ENCODE assay signal across 10 cellular contexts in genomic region chr18:72866572-72866900, GRCh38. TPM values are rescaled to one million over a fixed set of nuclear protein-coding genes. Genes with fewer than 3 reads are reported as not detected.
A peak's percentile ranks its signal among the peaks of the same experiment; 100 is the strongest.
DNase-seq lines count a peak whose midpoint lies in the region; ATAC-seq and TF ChIP-seq lines count a peak whose summit lies in the region.
"Had no signal": no experiment of that assay in that cellular context is flagged by ENCODE, and none has a peak within 500 bp of the region (broad histone marks: within the 10 kb centered on the region; RNA-seq: fewer than 3 reads in every experiment).

No MANE protein-coding gene starts in this region.

- H3K9me3 Mint-ChIP-seq in HFFc6 = no peaks in the 10 kb centered on the region; the same call in 1 of the 2 replicates
- peaks cover 0 to 3% (median 0%) of the 10 kb centered on the region in 7 donors for H3K9me3 Mint-ChIP-seq in naive B cell

- H3K27me3 ChIP-seq in body of pancreas = peaks cover 0 to 13% of the 10 kb centered on the region in 2 donors

- H3K4me3 Mint-ChIP-seq in HFFc6 (peak overlapping the region; percentile 5; the same call in 1 of the 2 replicates), naive B cell (peak overlapping the region; percentile 82 to 97 (median 94))

- H3K36me3 ChIP-seq in body of pancreas (replicated peaks in 1 of 2; ENCODE audit: insufficient read depth in 1 of 2, low read depth in 2 of 2) = no peaks in the 10 kb centered on the region

- peak overlapping the region; percentile 36 for H3K27ac ChIP-seq in caudate nucleus (ENCODE audit: low read depth, low read length)
- no peak overlapping the region for H3K27ac ChIP-seq in body of pancreas

- H3K4me1 Mint-ChIP-seq in HFFc6 (ENCODE audit: low read depth) = peaks cover 14% of the 10 kb centered on the region
- peaks cover 25 to 35% (median 28%) of the 10 kb centered on the region in 3 donors for H3K4me1 Mint-ChIP-seq in naive B cell

- TF ChIP-seq CTCF in AG09309 (IDR thresholded peaks at IDR 0.05; ENCODE audit: control insufficient read depth, insufficient read depth, low read depth, low read length, missing control alignments) (no peak), HFFc6 (IDR thresholded peaks at IDR 0.05) (no peak), body of pancreas (IDR thresholded peaks at IDR 0.05) (no peak)

- ATAC-seq in naive B cell (ENCODE audit: low read depth in 2 of 2) (peak; percentile 10 to 15), body of pancreas (no peak)

- no peak for TF ChIP-seq POLR2A in body of pancreas (IDR thresholded peaks at IDR 0.05)

- H3K27ac Mint-ChIP-seq in HFFc6 (no peak overlapping the region), naive B cell (peak overlapping the region in 5 of 6 donors; percentile 2 to 92 (median 85))

- H3K4me3 ChIP-seq in AG09309 (ENCODE audit: control insufficient read depth, low read depth, low read length) (peak overlapping the region; percentile 79), body of pancreas (no peak overlapping the region)

- 3 to 5% methylated on average over 16 of the region's 16 CpGs for WGBS in body of pancreas, 2 donors

- peaks cover 25% of the 10 kb centered on the region for H3K4me1 ChIP-seq in body of pancreas
- H3K4me1 ChIP-seq: Caco-2 had no signal

- no peaks in the 10 kb centered on the region for H3K9me3 ChIP-seq in body of pancreas
- H3K9me3 ChIP-seq: Caco-2 had no signal

- no peak for DNase-seq in AG09309 (ENCODE audit: low read depth)
- DNase-seq in HFFc6 = no peak
- no peak for DNase-seq in caudate nucleus (lab: John Stamatoyannopoulos, UW)
- no peak for DNase-seq in naive B cell
- DNase-seq in body of pancreas = no peak
- DNase-seq in posterior vena cava (ENCODE audit: low spot score) = no peak
- no peak for DNase-seq in cerebellum (ENCODE audit: low spot score)
- DNase-seq in ecto neural progenitor cell (ENCODE audit: low spot score) = no peak
- DNase-seq: Caco-2 had no signal

- H3K36me3 Mint-ChIP-seq in HFFc6 (ENCODE audit: low read depth) (no peaks in the 10 kb centered on the region; the same call in 1 of the 2 replicates), naive B cell (peaks cover 23 to 25% of the 10 kb centered on the region in 2 donors)

- peaks cover 21% of the 10 kb centered on the region for H3K27me3 Mint-ChIP-seq in HFFc6 (ENCODE audit: insufficient read depth)
- peaks cover 4 to 33% (median 20%) of the 10 kb centered on the region in 3 donors for H3K27me3 Mint-ChIP-seq in naive B cell

- intact Hi-C loops in body of pancreas (cut with DNase I) (no loop called here), posterior vena cava (cut with DNase I) (no loop called here)

RNA-seq across cellular contexts. Expression of gene NETO1, which starts 1.3 kb away (rescaled TPM):
- not detected for total RNA-seq in HFFc6 (2021; fragmentation: NEBNext Ultra II Directional; extraction: Animal tissue kit (Norgen Biotek cat#: 25700))
- 10 to 100 TPM in 4 of 6 donors, 1 to 10 TPM in 2; 3.4 to 17.6 (median 13.4) TPM for polyA plus RNA-seq in naive B cell (ENCODE audit: low read depth in 6 of 6)
- total RNA-seq in body of pancreas = not detected
- under 1 TPM; 0.56 to 0.62 TPM for total RNA-seq in posterior vena cava
- 57.7 TPM for total RNA-seq in cerebellum
- total RNA-seq: Caco-2, NCI-H460 had no signal

Comparison
In these comparisons a context has a peak if more than half of its experiments do, and no peak if none do; other contexts are left out.
1. RNA of gene NETO1, which starts 1.3 kb away (total RNA-seq): 57.7 TPM in cerebellum (single experiment); 0.56 to 0.62 TPM in posterior vena cava, not detected in HFFc6 and not detected in body of pancreas; every median in the first group is over 10 times any median in the second.